1 cellular context compared by ENCODE assay signal in genomic region chr19:44643605-44644390, GRCh38.
A peak's percentile ranks its signal among the peaks of the same experiment; 100 is the strongest.
TF ChIP-seq lines count a peak whose summit lies in the region.

TSS of gene PVR (plus strand) at chr19:44643910. CDS start at chr19:44644097, 187 bp downstream.

TF ChIP-seq in HepG2, 621 proteins besides CTCF, POLR2A, EP300 and RAD21 (continued from another document):
- TF ChIP-seq ATRX (CRISPR knock-in tag; IDR thresholded peaks at IDR 0.05; ENCODE audit: borderline replicate concordance) (no peak), HBP1 (CRISPR knock-in tag; IDR thresholded peaks at IDR 0.05; ENCODE audit: low read depth) (peak; percentile 51; the same call in 1 of the 2 replicates), ZNF30 (CRISPR knock-in tag; IDR thresholded peaks at IDR 0.05) (no peak), ZNF430 (CRISPR knock-in tag; IDR thresholded peaks at IDR 0.05) (0 out of 2 replicates have a peak, but pooled peaks have one; percentile 47), HDAC6 (IDR thresholded peaks at IDR 0.05; ENCODE audit: low read depth, low read length) (no peak), HIC2 (CRISPR knock-in tag; IDR thresholded peaks at IDR 0.05; ENCODE audit: low read depth) (no peak), FUBP1 (CRISPR knock-in tag; IDR thresholded peaks at IDR 0.05; ENCODE audit: borderline replicate concordance) (no peak), HOXA5 (CRISPR knock-in tag; IDR thresholded peaks at IDR 0.05) (peak; percentile 54; the same call in 1 of the 2 replicates), GTF2F1 (IDR thresholded peaks at IDR 0.05; ENCODE audit: low read length) (no peak), TAF1 (CRISPR knock-in tag; IDR thresholded peaks at IDR 0.05) (peak; percentile 67), ZFY (CRISPR knock-in tag; IDR thresholded peaks at IDR 0.05) (peak; percentile 90), KLF13 (CRISPR knock-in tag; IDR thresholded peaks at IDR 0.05) (no peak), TAF15 (IDR thresholded peaks at IDR 0.05; ENCODE audit: low read depth, low read length, poor library complexity, severe bottlenecking) (no peak), ATF7-NPFF (CRISPR knock-in tag; IDR thresholded peaks at IDR 0.05; ENCODE audit: low read depth) (no peak), ZNF207 (IDR thresholded peaks at IDR 0.05; ENCODE audit: borderline replicate concordance) (no peak), ZNF12 (CRISPR knock-in tag; IDR thresholded peaks at IDR 0.05) (0 out of 2 replicates have a peak, but pooled peaks have one; percentile 19), U2AF2 (IDR thresholded peaks at IDR 0.05; ENCODE audit: low read depth, low read length) (no peak), AHR (CRISPR knock-in tag; IDR thresholded peaks at IDR 0.05) (no peak; the same call in 1 of the 2 replicates), DR1 (CRISPR knock-in tag; IDR thresholded peaks at IDR 0.05) (no peak), ZNF230 (CRISPR knock-in tag; IDR thresholded peaks at IDR 0.05) (0 out of 2 replicates have a peak, but pooled peaks have one; percentile 55), EED (CRISPR knock-in tag; IDR thresholded peaks at IDR 0.05) (no peak), SNAPC2 (CRISPR knock-in tag; IDR thresholded peaks at IDR 0.05) (peak; percentile 60; the same call in 1 of the 2 replicates)
